Comparison of ENCODE assay signal across 27 cellular contexts in genomic region chr16:56532714-56533113, GRCh38. TPM values are rescaled to one million over a fixed set of nuclear protein-coding genes. Genes with fewer than 3 reads are reported as not detected.
DNase-seq lines count a peak whose midpoint lies in the region; ATAC-seq and TF ChIP-seq lines count a peak whose summit lies in the region.
"Had no signal": no experiment of that assay in that cellular context is flagged by ENCODE, and none has a peak within 500 bp of the region (broad histone marks: within the 10 kb centered on the region; RNA-seq: fewer than 3 reads in every experiment).

No MANE protein-coding gene starts in this region.

- intact Hi-C loops in Calu3 (cut with micrococcal nuclease; ENCODE audit: unreplicated experiment): no loop called here

- no peak overlapping the region for H3K4me2 ChIP-seq in SK-N-SH

- no peaks in the 10 kb centered on the region for H4K20me1 ChIP-seq in SK-N-SH (ENCODE audit: insufficient read depth)

- no peak overlapping the region for H3K27ac Mint-ChIP-seq in Calu3 (ENCODE audit: unreplicated experiment)
- no peak overlapping the region for H3K27ac Mint-ChIP-seq in HFFc6
- H3K27ac Mint-ChIP-seq: activated naive CD8-positive, alpha-beta T cell; activated T-helper 17 cell treated with anti-CD3 and anti-CD28 coated beads, Interleukin-2, amount 50 U/mL, for 72 hours; CD4-positive, alpha-beta memory T cell; memory B cell had no signal

- peaks cover 1% of the 10 kb centered on the region for H3F3A ChIP-seq in SK-N-SH (replicated peaks; ENCODE audit: insufficient read depth)

- H3K9me2 ChIP-seq in SK-N-SH: no peaks in the 10 kb centered on the region

- CTCF ChIA-PET in Calu3 (lab: Charles Lee): no interaction called here
- CTCF ChIA-PET in SK-N-SH (lab: Yijun Ruan, JAX): interaction anchor here (0.9 to 3.5 kb wide), 5 partner anchors 15 to 1068 kb away, joined by 3 to 10 read pairs (median 4); no protein-coding TSS in a partner anchor

- no peak overlapping the region for H3K9ac ChIP-seq in SK-N-SH

- no peaks in the 10 kb centered on the region for H3K79me2 ChIP-seq in SK-N-SH (ENCODE audit: insufficient read depth)

- no peak overlapping the region for H2AFZ ChIP-seq in SK-N-SH (ENCODE audit: low read depth)

- H3K36me3 Mint-ChIP-seq in Calu3 (ENCODE audit: insufficient read depth, unreplicated experiment): no peaks in the 10 kb centered on the region
- H3K36me3 Mint-ChIP-seq in HFFc6 (ENCODE audit: low read depth): no peaks in the 10 kb centered on the region
- H3K36me3 Mint-ChIP-seq: activated naive CD8-positive, alpha-beta T cell; CD4-positive, alpha-beta memory T cell; memory B cell; naive B cell had no signal

- no peak overlapping the region for H3K27ac ChIP-seq in SK-N-SH (ENCODE audit: low read depth in 2 of 2, low read length in 1 of 2)
- H3K27ac ChIP-seq: gastrocnemius medialis, spleen had no signal

- no peak for TF ChIP-seq RAD21 in SK-N-SH (IDR thresholded peaks at IDR 0.05; ENCODE audit: low read length)

- H3K4me3 ChIP-seq in SK-N-SH (ENCODE audit: low read depth in 2 of 2, low read length in 1 of 2): no peak overlapping the region
- H3K4me3 ChIP-seq: gastrocnemius medialis, spleen had no signal

- H3K36me3 ChIP-seq in SK-N-SH (replicated peaks in 1 of 2; ENCODE audit: control insufficient read depth in 1 of 2, insufficient read depth in 2 of 2, low read length in 1 of 2): no peaks in the 10 kb centered on the region
- H3K36me3 ChIP-seq: gastrocnemius medialis, spleen had no signal

- 59% methylated on average over 4 of the region's 4 CpGs for WGBS in SK-N-SH (ENCODE audit: low lambda C conversion rate)

- BruUV-seq in Calu3 (replicated peaks; lab: Mats Ljungman, UMichigan): no TSS peak

- H3K4me1 ChIP-seq in SK-N-SH (ENCODE audit: control insufficient read depth in 1 of 2, insufficient read depth in 2 of 2, low read depth in 1 of 2, low read length in 1 of 2): 0 out of 4 replicates have a peak, but pooled peaks cover 0 to 8% of the 10 kb centered on the region in 2 experiments
- H3K4me1 ChIP-seq: gastrocnemius medialis, spleen had no signal

- H3K4me3 Mint-ChIP-seq in Calu3 (ENCODE audit: low read depth, unreplicated experiment) (no peak overlapping the region), HFFc6 (no peak overlapping the region)
- H3K4me3 Mint-ChIP-seq: activated CD4-positive, alpha-beta T cell treated with anti-CD3 and anti-CD28 coated beads, Interleukin-2, amount 10 ng/mL, durations not matched to agents 7 days and 5 days; activated naive CD8-positive, alpha-beta T cell; activated T-helper 17 cell treated with anti-CD3 and anti-CD28 coated beads, Interleukin-2, amount 50 U/mL, for 72 hours; CD4-positive, alpha-beta memory T cell; memory B cell; naive B cell had no signal

- H3K9me3 Mint-ChIP-seq in Calu3 (ENCODE audit: low read depth, unreplicated experiment) (no peaks in the 10 kb centered on the region), HFFc6 (no peaks in the 10 kb centered on the region)
- H3K9me3 Mint-ChIP-seq: activated CD4-positive, alpha-beta T cell treated with anti-CD3 and anti-CD28 coated beads, Interleukin-2, amount 10 ng/mL, durations not matched to agents 7 days and 5 days; activated T-helper 17 cell treated with anti-CD3 and anti-CD28 coated beads, Interleukin-2, amount 50 U/mL, for 72 hours; memory B cell; naive B cell had no signal

- H3K4me1 Mint-ChIP-seq in Calu3 (ENCODE audit: low read depth, unreplicated experiment) (peaks cover 10% of the 10 kb centered on the region), HFFc6 (ENCODE audit: low read depth) (peaks cover 10% of the 10 kb centered on the region)
- H3K4me1 Mint-ChIP-seq: activated CD4-positive, alpha-beta T cell treated with anti-CD3 and anti-CD28 coated beads, Interleukin-2, amount 10 ng/mL, durations not matched to agents 7 days and 5 days; activated T-helper 17 cell treated with anti-CD3 and anti-CD28 coated beads, Interleukin-2, amount 50 U/mL, for 72 hours; CD4-positive, alpha-beta memory T cell; memory B cell; naive B cell had no signal

- H3K27me3 Mint-ChIP-seq in Calu3 (ENCODE audit: unreplicated experiment): peaks cover 48% of the 10 kb centered on the region
- peaks cover 19% of the 10 kb centered on the region for H3K27me3 Mint-ChIP-seq in HFFc6 (ENCODE audit: insufficient read depth)

- no peak for ATAC-seq in HG02588 (IDR thresholded peaks at IDR 0.05; ENCODE audit: unreplicated experiment)
- ATAC-seq in GM21529 (IDR thresholded peaks at IDR 0.05; ENCODE audit: unreplicated experiment): no peak
- ATAC-seq: activated T-helper 17 cell treated with anti-CD3 and anti-CD28 coated beads, Interleukin-2, amount 50 U/mL, for 72 hours; gastrocnemius medialis; stimulated activated naive CD8-positive, alpha-beta T cell treated with anti-CD3 and anti-CD28 coated beads, Interleukin-15, Interleukin-2, amounts not matched to agents 100 U/mL and 50 U/mL, for 24 hours had no signal

- DNase-seq in Calu3: peak; percentile 12
- DNase-seq in HFFc6: no peak
- DNase-seq in SK-N-SH: no peak
- DNase-seq in iPS-NIHi11 (ENCODE audit: low spot score): peak; percentile 26
- DNase-seq in NCI-H1436 treated with DMSO at 0.1 percent for 48 hours (lab: John Stamatoyannopoulos, UW): no peak
- no peak for DNase-seq in SHP77 treated with DMSO at 0.1 percent for 48 hours (lab: John Stamatoyannopoulos, UW)
- DNase-seq: activated CD4-positive, alpha-beta T cell treated with anti-CD3 and anti-CD28 coated beads, Interleukin-2, amount 10 ng/mL, durations not matched to agents 7 days and 5 days; CD4-positive, alpha-beta memory T cell; DMS79 treated with DMSO at 0.1 percent for 48 hours; effector CD4-positive, alpha-beta T cell; gastrocnemius medialis; kidney glomerular epithelial cell; MM.1S; naive B cell; NCI-H146; NCI-H774; spleen; stimulated activated CD4-positive, alpha-beta T cell treated with anti-CD3 and anti-CD28 coated beads, Interleukin-4, amount 100 ng/mL, for 24 hours; stimulated activated naive CD8-positive, alpha-beta T cell treated with anti-CD3 and anti-CD28 coated beads, Interleukin-15, Interleukin-2, amounts not matched to agents 100 U/mL and 50 U/mL, for 24 hours had no signal

- no peak for TF ChIP-seq EP300 in SK-N-SH (IDR thresholded peaks at IDR 0.05; ENCODE audit: borderline replicate concordance in 1 of 2, low read depth in 1 of 2, low read length in 1 of 2)

- 0 out of 2 replicates have a peak, but pooled peaks cover 3% of the 10 kb centered on the region for H3K9me3 ChIP-seq in SK-N-SH
- H3K9me3 ChIP-seq: gastrocnemius medialis, spleen had no signal

- POLR2A ChIA-PET in SK-N-SH (lab: Yijun Ruan, JAX): no interaction called here

- TF ChIP-seq CTCF in Calu3 (IDR thresholded peaks at IDR 0.05; ENCODE audit: unreplicated experiment): no peak
- peak; percentile 16; the same call in 1 of the 2 replicates for TF ChIP-seq CTCF in HFFc6 (IDR thresholded peaks at IDR 0.05)
- TF ChIP-seq CTCF in SK-N-SH (IDR thresholded peaks at IDR 0.05): peak; percentile 10; the same call in 1 of the 2 replicates

- no peaks in the 10 kb centered on the region; the same call in 1 of the 2 replicates for H3K27me3 ChIP-seq in SK-N-SH (ENCODE audit: insufficient read depth)
- H3K27me3 ChIP-seq: gastrocnemius medialis had no signal

TF ChIP-seq in SK-N-SH, 30 proteins besides CTCF, POLR2A, EP300 and RAD21 (continues in another document):
- TF ChIP-seq USF2 (IDR thresholded peaks at IDR 0.05; ENCODE audit: borderline replicate concordance, low read depth, low read length): no peak
- no peak for TF ChIP-seq SIN3A (IDR thresholded peaks at IDR 0.05; ENCODE audit: borderline replicate concordance, low read depth, low read length)
- no peak for TF ChIP-seq POLR2AphosphoS5 (IDR thresholded peaks at IDR 0.05; ENCODE audit: low read depth, low read length)
- TF ChIP-seq TEAD4 (IDR thresholded peaks at IDR 0.05; ENCODE audit: borderline replicate concordance, insufficient read depth): no peak
- no peak for TF ChIP-seq GABPA (IDR thresholded peaks at IDR 0.05; ENCODE audit: low read depth)
- no peak for TF ChIP-seq NFIC (IDR thresholded peaks at IDR 0.05; ENCODE audit: borderline replicate concordance)
- TF ChIP-seq FOSL2 (IDR thresholded peaks at IDR 0.05; ENCODE audit: borderline replicate concordance, low read depth): no peak
- no peak for TF ChIP-seq RFX5 (IDR thresholded peaks at IDR 0.05; ENCODE audit: low read length)
- TF ChIP-seq GATA2 (CRISPR knock-in tag; IDR thresholded peaks at IDR 0.05): no peak
- no peak for TF ChIP-seq TAF1 (IDR thresholded peaks at IDR 0.05; ENCODE audit: borderline replicate concordance, low read depth, low read length)

RNA-seq across cellular contexts. Expression of gene BBS2, which starts 12.9 kb away (rescaled TPM):
- 35.5 and 36.4 TPM in 2 replicates for total RNA-seq in Calu3 (2022)
- 10 to 100 TPM; 26.2 to 33.3 (median 29.5) TPM for total RNA-seq in HFFc6 (2021; fragmentation: NEBNext Ultra II Directional; extraction: Animal tissue kit (Norgen Biotek cat#: 25700))
- polyA plus RNA-seq in SK-N-SH (2012; rRNA removed): 74.3 and 93.5 TPM in 2 replicates
- 70.3 and 97.7 TPM in 2 replicates for polyA plus RNA-seq in SK-N-SH (2012; cell fraction: cytosol; rRNA removed)
- 116 and 206 TPM in 2 replicates for polyA plus RNA-seq in SK-N-SH (2012; cell fraction: nucleus; rRNA removed)

RNA-seq across cellular contexts. Expression of gene MT4, which starts 32.2 kb away (rescaled TPM):
- not detected in 2 replicates for total RNA-seq in Calu3 (2022)
- total RNA-seq in HFFc6 (2021; fragmentation: NEBNext Ultra II Directional; extraction: Animal tissue kit (Norgen Biotek cat#: 25700)): not detected
- not detected in 2 replicates for polyA plus RNA-seq in SK-N-SH (2012; rRNA removed)
- not detected in 2 replicates for polyA plus RNA-seq in SK-N-SH (2012; cell fraction: cytosol; rRNA removed)
- polyA plus RNA-seq in SK-N-SH (2012; cell fraction: nucleus; rRNA removed): not detected in 2 replicates
- total RNA-seq: activated CD4-positive, alpha-beta T cell treated with anti-CD3 and anti-CD28 coated beads, Interleukin-2, amount 10 ng/mL, durations not matched to agents 7 days and 5 days; activated T-helper 17 cell treated with anti-CD3 and anti-CD28 coated beads, Interleukin-2, amount 50 U/mL, for 72 hours; CD4-positive, alpha-beta memory T cell; gastrocnemius medialis; osteocyte; SK-MEL-5; spleen; T-helper 2 cell treated with Interferon-gamma antibody and Interleukin-4, amounts not matched to agents 100 ng/mL and 5 ng/mL, for 36 hours had no signal
- polyA plus RNA-seq: CD4-positive, alpha-beta memory T cell; spleen had no signal

RNA-seq across cellular contexts. Expression of gene MT3, which starts 56.6 kb away (rescaled TPM):
- not detected in 2 replicates for total RNA-seq in Calu3 (2022)
- not detected for total RNA-seq in HFFc6 (2021; fragmentation: NEBNext Ultra II Directional; extraction: Animal tissue kit (Norgen Biotek cat#: 25700))
- 0.43 TPM in 1 of 2 replicates, not detected in the other for polyA plus RNA-seq in SK-N-SH (2012; rRNA removed)
- 0.08 and 0.12 TPM in 2 replicates for polyA plus RNA-seq in SK-N-SH (2012; cell fraction: cytosol; rRNA removed)
- 0.22 TPM in 1 of 2 replicates, not detected in the other for polyA plus RNA-seq in SK-N-SH (2012; cell fraction: nucleus; rRNA removed)
- total RNA-seq: CD4-positive, alpha-beta memory T cell; gastrocnemius medialis; osteocyte; SK-MEL-5 had no signal

Comparison
In these comparisons a context has a peak if more than half of its experiments do, and no peak if none do; other contexts are left out.
1. DNase-seq: peak in Calu3 (single experiment) and iPS-NIHi11 (single experiment); none in HFFc6 (single experiment), SK-N-SH (single experiment), NCI-H1436 treated with DMSO at 0.1 percent for 48 hours (single experiment) and SHP77 treated with DMSO at 0.1 percent for 48 hours (single experiment).